ENCODE assay signal across 28 cellular contexts in the genomic region with DNA sequence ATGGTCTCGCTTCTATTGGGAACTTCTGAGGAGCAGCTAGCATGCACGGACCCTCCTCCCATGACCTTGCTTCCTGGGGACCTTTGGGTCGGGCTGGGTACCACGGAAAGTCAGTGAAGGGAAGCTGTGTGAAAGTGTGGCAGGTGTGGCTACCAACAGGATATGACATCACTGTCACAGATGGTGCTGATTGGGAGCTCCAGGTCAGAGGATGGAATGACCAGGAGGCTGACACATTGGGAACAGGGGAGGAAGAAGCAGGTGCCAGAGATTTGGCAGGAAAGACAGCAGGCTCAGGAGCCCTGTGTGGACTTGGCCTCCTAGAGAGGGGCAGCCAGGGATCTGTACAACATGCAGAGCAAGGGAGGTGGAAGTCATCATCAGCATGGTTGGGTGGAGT. TPM values are rescaled to one million over a fixed set of nuclear protein-coding genes. Genes with fewer than 3 reads are reported as not detected.
DNase-seq lines count a peak whose midpoint lies in the region; ATAC-seq, FAIRE-seq and TF ChIP-seq lines count a peak whose summit lies in the region.
"Had no signal": no experiment of that assay in that cellular context is flagged by ENCODE, and none has a peak within 500 bp of the region (broad histone marks: within the 10 kb centered on the region; RNA-seq: fewer than 3 reads in every experiment).

No MANE protein-coding gene starts in this region.

- H3K27me3 Mint-ChIP-seq in T-helper 1 cell treated with Interleukin-12 subunit alpha and Interleukin-12 subunit beta and Interleukin-4 antibody, amounts not matched to agents 30 μg/mL and 1 μg/mL, for 36 hours (ENCODE audit: low read depth), result no peaks in the 10 kb centered on the region
- H3K27me3 Mint-ChIP-seq in CD4-positive, alpha-beta T cell, result no peaks in the 10 kb centered on the region
- H3K27me3 Mint-ChIP-seq in activated T-helper 1 cell treated with anti-CD3 and anti-CD28 coated beads, Interleukin-12 subunit alpha, Interleukin-12 subunit beta, Interleukin-2, Interleukin-4 antibody, amounts not matched to agents 30 ng/mL and 10 ng/mL and 1 ng/mL, durations not matched to agents 14 hours and 24 hours and 36 hours (ENCODE audit: insufficient read depth), result no peaks in the 10 kb centered on the region
- peaks cover 0 to 3% (median 2%) of the 10 kb centered on the region in 3 donors for H3K27me3 Mint-ChIP-seq in immature natural killer cell (ENCODE audit: low read depth in 3 of 3)
- H3K27me3 Mint-ChIP-seq: activated naive CD4-positive, alpha-beta T cell treated with anti-CD3 and anti-CD28 coated beads, Interleukin-2, amount 50 U/mL, for 24 hours; B cell had no signal

- intact Hi-C loops in CD4-positive, alpha-beta T cell (cut with DNase I, micrococcal nuclease), result no loop called here
- intact Hi-C loops in activated T-helper 1 cell treated with anti-CD3 and anti-CD28 coated beads, Interleukin-12 subunit alpha, Interleukin-12 subunit beta, Interleukin-2, Interleukin-4 antibody, amounts not matched to agents 30 ng/mL and 10 ng/mL and 1 ng/mL, durations not matched to agents 14 hours and 24 hours and 36 hours (cut with micrococcal nuclease), result no loop called here

- peaks cover under 1% of the 10 kb centered on the region for H3K36me3 Mint-ChIP-seq in T-helper 1 cell treated with Interleukin-12 subunit alpha and Interleukin-12 subunit beta and Interleukin-4 antibody, amounts not matched to agents 30 μg/mL and 1 μg/mL, for 36 hours (ENCODE audit: low read depth)
- no peaks in the 10 kb centered on the region for H3K36me3 Mint-ChIP-seq in CD4-positive, alpha-beta T cell (ENCODE audit: low read depth)
- peaks cover 4% of the 10 kb centered on the region for H3K36me3 Mint-ChIP-seq in activated T-helper 1 cell treated with anti-CD3 and anti-CD28 coated beads, Interleukin-12 subunit alpha, Interleukin-12 subunit beta, Interleukin-2, Interleukin-4 antibody, amounts not matched to agents 30 ng/mL and 10 ng/mL and 1 ng/mL, durations not matched to agents 14 hours and 24 hours and 36 hours (ENCODE audit: low read depth)
- H3K36me3 Mint-ChIP-seq in immature natural killer cell, result no peaks in the 10 kb centered on the region
- H3K36me3 Mint-ChIP-seq: activated naive CD4-positive, alpha-beta T cell treated with anti-CD3 and anti-CD28 coated beads, Interleukin-2, amount 50 U/mL, for 24 hours had no signal

- H3K27me3 ChIP-seq in CD4-positive, alpha-beta T cell (ENCODE audit: control insufficient read depth, insufficient read depth, low read length), result no peaks in the 10 kb centered on the region
- H3K27me3 ChIP-seq: heart left ventricle had no signal

- no peak for FAIRE-seq in frontal cortex (lab: Jason Lieb, UNC)
- FAIRE-seq: A204.1, small intestine, urothelium cell line had no signal

- POLR2A ChIA-PET in CD4-positive, alpha-beta T cell (lab: Charles Lee), result no interaction called here

- CTCF ChIA-PET in CD4-positive, alpha-beta T cell (lab: Charles Lee), result no interaction called here

- no peaks in the 10 kb centered on the region for H3K9me3 ChIP-seq in CD4-positive, alpha-beta T cell (ENCODE audit: control insufficient read depth, low read length)
- H3K9me3 ChIP-seq: Caco-2, heart left ventricle had no signal

- no peak for ATAC-seq in CD4-positive, alpha-beta T cell (ENCODE audit: poor library complexity)
- ATAC-seq in HG02763 (IDR thresholded peaks at IDR 0.05; ENCODE audit: unreplicated experiment) (no peak), GM18867 (IDR thresholded peaks at IDR 0.05; ENCODE audit: unreplicated experiment) (no peak)

- TF ChIP-seq CTCF in CD4-positive, alpha-beta T cell (IDR thresholded peaks at IDR 0.05), result no peak

- H3K9me3 Mint-ChIP-seq in T-helper 1 cell treated with Interleukin-12 subunit alpha and Interleukin-12 subunit beta and Interleukin-4 antibody, amounts not matched to agents 30 μg/mL and 1 μg/mL, for 36 hours, result no peaks in the 10 kb centered on the region
- no peaks in the 10 kb centered on the region for H3K9me3 Mint-ChIP-seq in CD4-positive, alpha-beta T cell
- H3K9me3 Mint-ChIP-seq in activated T-helper 1 cell treated with anti-CD3 and anti-CD28 coated beads, Interleukin-12 subunit alpha, Interleukin-12 subunit beta, Interleukin-2, Interleukin-4 antibody, amounts not matched to agents 30 ng/mL and 10 ng/mL and 1 ng/mL, durations not matched to agents 14 hours and 24 hours and 36 hours, result no peaks in the 10 kb centered on the region
- H3K9me3 Mint-ChIP-seq in immature natural killer cell, result no peaks in the 10 kb centered on the region
- H3K9me3 Mint-ChIP-seq: activated naive CD4-positive, alpha-beta T cell treated with anti-CD3 and anti-CD28 coated beads, Interleukin-2, amount 50 U/mL, for 24 hours had no signal

- H3K27ac ChIP-seq in CD4-positive, alpha-beta T cell (ENCODE audit: low read depth, low read length), result no peak overlapping the region
- H3K27ac ChIP-seq: heart left ventricle, RWPE1, SK-N-MC, VCaP had no signal

- peaks cover 42% of the 10 kb centered on the region for H3K4me1 Mint-ChIP-seq in T-helper 1 cell treated with Interleukin-12 subunit alpha and Interleukin-12 subunit beta and Interleukin-4 antibody, amounts not matched to agents 30 μg/mL and 1 μg/mL, for 36 hours (ENCODE audit: low read depth)
- H3K4me1 Mint-ChIP-seq in CD4-positive, alpha-beta T cell (ENCODE audit: low read depth), result peaks cover 86% of the 10 kb centered on the region
- peaks cover 54% of the 10 kb centered on the region for H3K4me1 Mint-ChIP-seq in activated T-helper 1 cell treated with anti-CD3 and anti-CD28 coated beads, Interleukin-12 subunit alpha, Interleukin-12 subunit beta, Interleukin-2, Interleukin-4 antibody, amounts not matched to agents 30 ng/mL and 10 ng/mL and 1 ng/mL, durations not matched to agents 14 hours and 24 hours and 36 hours (ENCODE audit: low read depth)
- H3K4me1 Mint-ChIP-seq in immature natural killer cell, result peaks cover 44 to 61% of the 10 kb centered on the region in 2 donors

- H3K27ac Mint-ChIP-seq in T-helper 1 cell treated with Interleukin-12 subunit alpha and Interleukin-12 subunit beta and Interleukin-4 antibody, amounts not matched to agents 30 μg/mL and 1 μg/mL, for 36 hours, result peak overlapping the region; percentile 72
- peak overlapping the region; percentile 55 for H3K27ac Mint-ChIP-seq in CD4-positive, alpha-beta T cell
- H3K27ac Mint-ChIP-seq in activated T-helper 1 cell treated with anti-CD3 and anti-CD28 coated beads, Interleukin-12 subunit alpha, Interleukin-12 subunit beta, Interleukin-2, Interleukin-4 antibody, amounts not matched to agents 30 ng/mL and 10 ng/mL and 1 ng/mL, durations not matched to agents 14 hours and 24 hours and 36 hours, result peak overlapping the region; percentile 46
- peak overlapping the region in 4 of 6 donors; percentile 6 to 76 (median 20) for H3K27ac Mint-ChIP-seq in immature natural killer cell
- H3K27ac Mint-ChIP-seq: B cell had no signal

- no peak for DNase-seq in T-helper 1 cell
- DNase-seq in CD4-positive, alpha-beta T cell, result no peak
- DNase-seq in activated T-helper 1 cell treated with anti-CD3 and anti-CD28 coated beads, Interleukin-12 subunit alpha, Interleukin-12 subunit beta, Interleukin-2, Interleukin-4 antibody, amounts not matched to agents 30 ng/mL and 10 ng/mL and 1 ng/mL, durations not matched to agents 14 hours and 24 hours and 36 hours (ENCODE audit: low spot score), result no peak
- no peak for DNase-seq in immature natural killer cell
- DNase-seq in frontal cortex (ENCODE audit: low spot score in 2 of 2), result no peak
- DNase-seq: activated CD4-positive, alpha-beta T cell treated with anti-CD3 and anti-CD28 coated beads, Interleukin-2, amount 50 U/mL, for 1 hour; activated T-cell treated with anti-CD3 and anti-CD28 coated beads, Interleukin-2, amount 50 U/mL, for 1 hour; Caco-2; erythroblast; heart left ventricle; mesenchymal stem cell; NCI-H1092 treated with DMSO at 0.1 percent for 48 hours; NCI-H2029; NCI-H345; NCI-H748 treated with DMSO at 0.1 percent for 48 hours; nucleus accumbens; small intestine; stimulated activated CD4-positive, alpha-beta T cell treated with anti-CD3 and anti-CD28 coated beads, Interleukin-1b, Interleukin-23, amount 100 ng/mL, for 48 hours had no signal

- H3K4me3 Mint-ChIP-seq in T-helper 1 cell treated with Interleukin-12 subunit alpha and Interleukin-12 subunit beta and Interleukin-4 antibody, amounts not matched to agents 30 μg/mL and 1 μg/mL, for 36 hours, result no peak overlapping the region
- no peak overlapping the region for H3K4me3 Mint-ChIP-seq in CD4-positive, alpha-beta T cell
- no peak overlapping the region for H3K4me3 Mint-ChIP-seq in activated T-helper 1 cell treated with anti-CD3 and anti-CD28 coated beads, Interleukin-12 subunit alpha, Interleukin-12 subunit beta, Interleukin-2, Interleukin-4 antibody, amounts not matched to agents 30 ng/mL and 10 ng/mL and 1 ng/mL, durations not matched to agents 14 hours and 24 hours and 36 hours
- no peak overlapping the region for H3K4me3 Mint-ChIP-seq in immature natural killer cell
- H3K4me3 Mint-ChIP-seq: activated naive CD4-positive, alpha-beta T cell treated with anti-CD3 and anti-CD28 coated beads, Interleukin-2, amount 50 U/mL, for 24 hours; B cell had no signal

RNA-seq across cellular contexts. Expression of a gene that starts 34.0 kb away (rescaled TPM):
- total RNA-seq in CD4-positive, alpha-beta T cell, result 1 to 10 TPM; 2.2 to 3.5 TPM
- 3.7 and 4.6 TPM in 2 replicates for total RNA-seq in activated T-helper 1 cell treated with anti-CD3 and anti-CD28 coated beads, Interleukin-12 subunit alpha, Interleukin-12 subunit beta, Interleukin-2, Interleukin-4 antibody, amounts not matched to agents 30 ng/mL and 10 ng/mL and 1 ng/mL, durations not matched to agents 14 hours and 24 hours and 36 hours
- 10 to 100 TPM in 1 of 3 donors, 1 to 10 TPM in 2; 2.4 to 10.8 (median 5.8) TPM for polyA plus RNA-seq in immature natural killer cell
- 44.8 TPM for total RNA-seq in frontal cortex

RNA-seq across cellular contexts. Expression of a gene that starts 59.4 kb away (rescaled TPM):
- 10 to 100 TPM; 77.1 to 77.9 TPM for total RNA-seq in CD4-positive, alpha-beta T cell
- 116 and 124 TPM in 2 replicates for total RNA-seq in activated T-helper 1 cell treated with anti-CD3 and anti-CD28 coated beads, Interleukin-12 subunit alpha, Interleukin-12 subunit beta, Interleukin-2, Interleukin-4 antibody, amounts not matched to agents 30 ng/mL and 10 ng/mL and 1 ng/mL, durations not matched to agents 14 hours and 24 hours and 36 hours
- polyA plus RNA-seq in immature natural killer cell, result 10 to 100 TPM; 79.0 to 91.7 (median 88.9) TPM
- total RNA-seq in frontal cortex, result 142 TPM

RNA-seq across cellular contexts. Expression of a gene that starts 59.7 kb away (rescaled TPM):
- 10 to 100 TPM; 19.9 to 21.3 TPM for total RNA-seq in CD4-positive, alpha-beta T cell
- total RNA-seq in activated T-helper 1 cell treated with anti-CD3 and anti-CD28 coated beads, Interleukin-12 subunit alpha, Interleukin-12 subunit beta, Interleukin-2, Interleukin-4 antibody, amounts not matched to agents 30 ng/mL and 10 ng/mL and 1 ng/mL, durations not matched to agents 14 hours and 24 hours and 36 hours, result 36.0 and 36.5 TPM in 2 replicates
- polyA plus RNA-seq in immature natural killer cell, result 10 to 100 TPM; 22.5 to 31.8 (median 24.7) TPM
- 69.7 TPM for total RNA-seq in frontal cortex

Comparison
In these comparisons a context has a peak if more than half of its experiments do, and no peak if none do; other contexts are left out.
1. H3K27ac Mint-ChIP-seq: peak in every context shown above with its lines; median percentile 72 in T-helper 1 cell treated with Interleukin-12 subunit alpha and Interleukin-12 subunit beta and Interleukin-4 antibody, amounts not matched to agents 30 μg/mL and 1 μg/mL, for 36 hours; 55 in CD4-positive, alpha-beta T cell; 46 in activated T-helper 1 cell treated with anti-CD3 and anti-CD28 coated beads, Interleukin-12 subunit alpha, Interleukin-12 subunit beta, Interleukin-2, Interleukin-4 antibody, amounts not matched to agents 30 ng/mL and 10 ng/mL and 1 ng/mL, durations not matched to agents 14 hours and 24 hours and 36 hours; 20 in immature natural killer cell.